ENCODE assay signal across 21 cellular contexts in genomic region chr3:155742339-155742980, GRCh38. TPM values are rescaled to one million over a fixed set of nuclear protein-coding genes. Genes with fewer than 3 reads are reported as not detected.
DNase-seq lines count a peak whose midpoint lies in the region; ATAC-seq and TF ChIP-seq lines count a peak whose summit lies in the region.
"Had no signal": no experiment of that assay in that cellular context is flagged by ENCODE, and none has a peak within 500 bp of the region (broad histone marks: within the 10 kb centered on the region; RNA-seq: fewer than 3 reads in every experiment).

No MANE protein-coding gene starts in this region.

- no peak for TF ChIP-seq RAD21 in IMR-90 (IDR thresholded peaks at IDR 0.05; ENCODE audit: low read length)
- TF ChIP-seq RAD21 in neural cell (conservative IDR thresholded peaks at IDR 0.05) = no peak

- intact Hi-C loops in IMR-90 (cut with micrococcal nuclease) = no loop called here

- POLR2A ChIA-PET in CD8-positive, alpha-beta memory T cell (lab: Charles Lee) = no interaction called here
- POLR2A ChIA-PET in IMR-90 (lab: Charles Lee; ENCODE audit: unreplicated experiment) = interaction anchor here (0.6 kb wide), 1 partner anchor 647 kb away, joined by 3 read pairs; no protein-coding TSS in a partner anchor

- no peak overlapping the region for H3K4me2 ChIP-seq in IMR-90 (ENCODE audit: low read depth, low read length)
- peak overlapping the region; percentile 11 for H3K4me2 ChIP-seq in neural cell (ENCODE audit: low read length)
- H3K4me2 ChIP-seq: KMS-11 had no signal

- H3K9ac ChIP-seq in IMR-90 (ENCODE audit: low read depth, low read length) (no peak overlapping the region), neural cell (ENCODE audit: low read length) (no peak overlapping the region)
- H3K9ac ChIP-seq: KMS-11 had no signal

- no peaks in the 10 kb centered on the region for H3K9me1 ChIP-seq in IMR-90 (ENCODE audit: insufficient read depth, low read length)

- peaks cover 42 to 62% of the 10 kb centered on the region in 2 donors for H3K27me3 Mint-ChIP-seq in CD8-positive, alpha-beta memory T cell
- no peaks in the 10 kb centered on the region for H3K27me3 Mint-ChIP-seq in endothelial cell (ENCODE audit: unreplicated experiment)

- H3K36me3 Mint-ChIP-seq in CD8-positive, alpha-beta memory T cell = peaks cover 0 to 1% (median 0%) of the 10 kb centered on the region in 3 donors
- H3K36me3 Mint-ChIP-seq in endothelial cell (ENCODE audit: low read depth, unreplicated experiment) = no peaks in the 10 kb centered on the region
- H3K36me3 Mint-ChIP-seq: activated naive CD8-positive, alpha-beta T cell treated with anti-CD3 and anti-CD28 coated beads, Interleukin-2, amount 10 ng/mL, durations not matched to agents 7 days and 5 days had no signal

- no peak overlapping the region for H3K18ac ChIP-seq in IMR-90 (ENCODE audit: low read depth, low read length)

- no peak overlapping the region for H2AK9ac ChIP-seq in IMR-90 (replicated peaks; ENCODE audit: low read depth, low read length, poor library complexity)

- H3K4me3 Mint-ChIP-seq in CD8-positive, alpha-beta memory T cell = peak overlapping the region in 5 of 7 donors; percentile 23 to 89 (median 52)
- H3K4me3 Mint-ChIP-seq in endothelial cell (ENCODE audit: unreplicated experiment) = peak overlapping the region; percentile 77

- no peak overlapping the region for H3K4ac ChIP-seq in IMR-90 (ENCODE audit: low read depth, low read length)

- CTCF ChIA-PET in CD8-positive, alpha-beta memory T cell (lab: Charles Lee) = interaction anchor here (1.6 kb wide), 1 partner anchor 63 kb away, joined by 4 read pairs; the partner anchor contains the start of gene C3orf33
- CTCF ChIA-PET in IMR-90 (lab: Yijun Ruan, JAX) = no interaction called here

- H3K4me1 Mint-ChIP-seq in CD8-positive, alpha-beta memory T cell = peaks cover 16 to 35% (median 18%) of the 10 kb centered on the region in 3 donors
- peaks cover 4% of the 10 kb centered on the region for H3K4me1 Mint-ChIP-seq in endothelial cell (ENCODE audit: unreplicated experiment)

- peaks cover 62% of the 10 kb centered on the region for H3K79me2 ChIP-seq in neural cell (replicated peaks; ENCODE audit: insufficient read depth, low read length)

- in situ Hi-C loops in IMR-90 (cut with MboI; ENCODE audit: low sequenced_read_pairs) = no loop called here

- TF ChIP-seq POLR2A in IMR-90 (IDR thresholded peaks at IDR 0.05; ENCODE audit: low read depth, low read length) = no peak
- TF ChIP-seq POLR2A in Peyer's patch (IDR thresholded peaks at IDR 0.05) = no peak

- no peak overlapping the region for H2BK5ac ChIP-seq in IMR-90 (ENCODE audit: low read depth, low read length, poor library complexity, severe bottlenecking)

- no peak overlapping the region for H2AFZ ChIP-seq in IMR-90 (replicated peaks; ENCODE audit: low read length, poor library complexity)
- no peak overlapping the region for H2AFZ ChIP-seq in neural cell (ENCODE audit: low read depth, low read length)

- DNase-seq in CD8-positive, alpha-beta memory T cell = no peak
- DNase-seq in IMR-90 (no peak), endothelial cell (ENCODE audit: low spot score) (no peak), NCI-H128 (lab: John Stamatoyannopoulos, UW; ENCODE audit: unreplicated experiment) (no peak), Peyer's patch (no peak)
- DNase-seq: activated CD4-positive, alpha-beta T cell treated with anti-CD3 and anti-CD28 coated beads, Interleukin-2, amount 10 ng/mL, durations not matched to agents 7 days and 5 days; activated CD8-positive, alpha-beta memory T cell treated with anti-CD3 and anti-CD28 coated beads, Interleukin-2, amount 50 U/mL, for 48 hours; activated naive CD8-positive, alpha-beta T cell treated with anti-CD3 and anti-CD28 coated beads, Interleukin-2, amount 10 ng/mL, durations not matched to agents 7 days and 5 days; dorsolateral prefrontal cortex; EL; head of caudate nucleus; NCI-H2081; NCI-H510A; occipital lobe; stomach had no signal

- H3K9me2 ChIP-seq in neural cell (ENCODE audit: insufficient read depth, low read length) = no peaks in the 10 kb centered on the region

- no peak overlapping the region for H4K5ac ChIP-seq in IMR-90 (ENCODE audit: low read depth, low read length)

- H3K27ac ChIP-seq in CD8-positive, alpha-beta memory T cell (ENCODE audit: low read depth, low read length) = no peak overlapping the region
- H3K27ac ChIP-seq in IMR-90 (ENCODE audit: insufficient read depth, low read length) (no peak overlapping the region), neural cell (ENCODE audit: low read length) (no peak overlapping the region), Peyer's patch (no peak overlapping the region)
- H3K27ac ChIP-seq: dorsolateral prefrontal cortex, esophagus muscularis mucosa, KMS-11 had no signal

- H4K8ac ChIP-seq in IMR-90 (ENCODE audit: low read depth in 2 of 2, low read length in 2 of 2) = no peak overlapping the region

- no peaks in the 10 kb centered on the region for H3K79me1 ChIP-seq in IMR-90 (ENCODE audit: low read depth in 1 of 2, low read length in 2 of 2)

- no peaks in the 10 kb centered on the region for H3K9me3 ChIP-seq in CD8-positive, alpha-beta memory T cell (ENCODE audit: low read length)
- H3K9me3 ChIP-seq in IMR-90 (ENCODE audit: control insufficient read depth, insufficient read depth, low read length) (no peaks in the 10 kb centered on the region), neural cell (ENCODE audit: low read length) (no peaks in the 10 kb centered on the region), Peyer's patch (no peaks in the 10 kb centered on the region)
- H3K9me3 ChIP-seq: esophagus muscularis mucosa, stomach had no signal

- ATAC-seq in IMR-90 (ENCODE audit: low read depth) (no peak), GM21576 (IDR thresholded peaks at IDR 0.05; ENCODE audit: unreplicated experiment) (no peak)
- ATAC-seq: sciatic nerve had no signal

- BruUV-seq in IMR-90 (replicated peaks; lab: Mats Ljungman, UMichigan) = no TSS peak

- H2BK15ac ChIP-seq in IMR-90 (ENCODE audit: low read depth, low read length) = no peak overlapping the region

- dilution Hi-C loops in IMR-90 (cut with HindIII; ENCODE audit: low sequenced_read_pairs, unreplicated experiment) = no loop called here

- peaks cover 6% of the 10 kb centered on the region for H3F3A ChIP-seq in neural cell (ENCODE audit: insufficient read depth, low read length, poor library complexity, severe bottlenecking)

- H3K36me3 ChIP-seq in CD8-positive, alpha-beta memory T cell (ENCODE audit: insufficient read depth, low read length) = no peaks in the 10 kb centered on the region
- no peaks in the 10 kb centered on the region for H3K36me3 ChIP-seq in IMR-90 (ENCODE audit: control insufficient read depth, insufficient read depth, low read length)
- H3K36me3 ChIP-seq in neural cell (ENCODE audit: insufficient read depth, low read length) = no peaks in the 10 kb centered on the region
- H3K36me3 ChIP-seq in Peyer's patch = no peaks in the 10 kb centered on the region
- H3K36me3 ChIP-seq: esophagus muscularis mucosa, stomach had no signal

- no peak overlapping the region for H2BK120ac ChIP-seq in IMR-90 (ENCODE audit: low read depth, low read length)

- TF ChIP-seq EP300 in neural cell (conservative IDR thresholded peaks at IDR 0.05; ENCODE audit: poor library complexity, severe bottlenecking) = no peak

- H3K56ac ChIP-seq in IMR-90 (ENCODE audit: extremely low read depth, insufficient read depth, low read length) = no peak overlapping the region

- no peak overlapping the region for H3K4me3 ChIP-seq in CD8-positive, alpha-beta memory T cell (ENCODE audit: low read length)
- no peak overlapping the region for H3K4me3 ChIP-seq in IMR-90 (ENCODE audit: insufficient read depth, low read depth, low read length)
- H3K4me3 ChIP-seq in neural cell (ENCODE audit: low read length) = peak overlapping the region; percentile 87
- H3K4me3 ChIP-seq in Peyer's patch = no peak overlapping the region

- WGBS in IMR-90 (ENCODE audit: extremely low coverage in 2 of 2, insufficient read length in 1 of 2), 2 experiments = 100% methylated on average over 1 of the region's 5 CpGs; no CpG with 5 or more reads in 1 of the 2 experiments

- no peak overlapping the region for H4K91ac ChIP-seq in IMR-90 (ENCODE audit: insufficient read depth, low read depth, low read length)

- no peak overlapping the region for H2AK5ac ChIP-seq in IMR-90 (ENCODE audit: low read depth, low read length)

- H4K20me1 ChIP-seq in IMR-90 (ENCODE audit: insufficient read depth, low read length) = no peaks in the 10 kb centered on the region
- H4K20me1 ChIP-seq in neural cell (ENCODE audit: insufficient read depth) = no peaks in the 10 kb centered on the region

- H3K9me3 Mint-ChIP-seq in CD8-positive, alpha-beta memory T cell = no peaks in the 10 kb centered on the region
- no peaks in the 10 kb centered on the region for H3K9me3 Mint-ChIP-seq in endothelial cell (ENCODE audit: unreplicated experiment)
- H3K9me3 Mint-ChIP-seq: activated CD4-positive, alpha-beta T cell treated with anti-CD3 and anti-CD28 coated beads, Interleukin-2, amount 10 ng/mL, durations not matched to agents 7 days and 5 days; activated naive CD8-positive, alpha-beta T cell treated with anti-CD3 and anti-CD28 coated beads, Interleukin-2, amount 10 ng/mL, durations not matched to agents 7 days and 5 days had no signal

- H3K27me3 ChIP-seq in CD8-positive, alpha-beta memory T cell (ENCODE audit: insufficient read depth, low read length, poor library complexity, severe bottlenecking) = peaks cover 17% of the 10 kb centered on the region
- H3K27me3 ChIP-seq in IMR-90 (ENCODE audit: control insufficient read depth, insufficient read depth, low read length) (peaks cover 42% of the 10 kb centered on the region), neural cell (ENCODE audit: insufficient read depth, low read depth, low read length) (no peaks in the 10 kb centered on the region), Peyer's patch (no peaks in the 10 kb centered on the region)
- H3K27me3 ChIP-seq: dorsolateral prefrontal cortex had no signal

- H3K23ac ChIP-seq in IMR-90 (ENCODE audit: low read depth, low read length) = no peak overlapping the region

- TF ChIP-seq CTCF in IMR-90 (conservative IDR thresholded peaks at IDR 0.05; ENCODE audit: low read depth, low read length) (no peak), endothelial cell (IDR thresholded peaks at IDR 0.05; ENCODE audit: unreplicated experiment) (no peak), neural cell (IDR thresholded peaks at IDR 0.05; ENCODE audit: poor library complexity, severe bottlenecking) (no peak), Peyer's patch (IDR thresholded peaks at IDR 0.05) (no peak)

- no peak overlapping the region for H3K27ac Mint-ChIP-seq in CD8-positive, alpha-beta memory T cell
- H3K27ac Mint-ChIP-seq in endothelial cell (ENCODE audit: unreplicated experiment) = peak overlapping the region; percentile 10
- H3K27ac Mint-ChIP-seq: activated CD4-positive, alpha-beta T cell treated with anti-CD3 and anti-CD28 coated beads, Interleukin-2, amount 10 ng/mL, durations not matched to agents 7 days and 5 days; activated naive CD8-positive, alpha-beta T cell treated with anti-CD3 and anti-CD28 coated beads, Interleukin-2, amount 10 ng/mL, durations not matched to agents 7 days and 5 days had no signal

- H2BK20ac ChIP-seq in IMR-90 (ENCODE audit: low read depth, low read length) = no peak overlapping the region

- no peak overlapping the region for H3K14ac ChIP-seq in IMR-90 (replicated peaks; ENCODE audit: low read depth, low read length)

- peaks cover 15% of the 10 kb centered on the region for H3K4me1 ChIP-seq in CD8-positive, alpha-beta memory T cell (ENCODE audit: insufficient read depth, low read length)
- H3K4me1 ChIP-seq in IMR-90 (ENCODE audit: control insufficient read depth, insufficient read depth, low read length) (no peaks in the 10 kb centered on the region; the same call in 1 of the 2 replicates), Peyer's patch (peaks cover 0 to 9% (median 0%) of the 10 kb centered on the region in 4 donors)

RNA-seq across cellular contexts. Expression of gene PLCH1, which starts 2.4 kb away (rescaled TPM):
- not detected for total RNA-seq in CD8-positive, alpha-beta memory T cell
- not detected for polyA plus RNA-seq in CD8-positive, alpha-beta memory T cell
- not detected in 2 replicates for total RNA-seq in IMR-90 (2012; rRNA removed)
- not detected in 2 replicates for polyA plus RNA-seq in IMR-90 (2012; rRNA removed)
- polyA plus RNA-seq in IMR-90 (2012; cell fraction: cytosol; rRNA removed) = not detected in 2 replicates
- not detected in 2 replicates for polyA plus RNA-seq in IMR-90 (2012; cell fraction: nucleus; rRNA removed; ENCODE audit: low replicate concordance)
- 20.9 TPM for total RNA-seq in endothelial cell (ENCODE audit: unreplicated experiment)
- polyA plus RNA-seq in neural cell = 12.1 and 13.5 TPM in 2 replicates
- 50.9 and 54.8 TPM in 2 replicates for polyA minus RNA-seq in neural cell
- total RNA-seq in Peyer's patch = 10 to 100 TPM in 3 of 4 donors, 1 to 10 TPM in 1; 8.3 to 19.1 (median 12.7) TPM
- total RNA-seq: mesenteric fat pad had no signal
